Comparison of ENCODE assay signal across 14 cellular contexts in the genomic region with DNA sequence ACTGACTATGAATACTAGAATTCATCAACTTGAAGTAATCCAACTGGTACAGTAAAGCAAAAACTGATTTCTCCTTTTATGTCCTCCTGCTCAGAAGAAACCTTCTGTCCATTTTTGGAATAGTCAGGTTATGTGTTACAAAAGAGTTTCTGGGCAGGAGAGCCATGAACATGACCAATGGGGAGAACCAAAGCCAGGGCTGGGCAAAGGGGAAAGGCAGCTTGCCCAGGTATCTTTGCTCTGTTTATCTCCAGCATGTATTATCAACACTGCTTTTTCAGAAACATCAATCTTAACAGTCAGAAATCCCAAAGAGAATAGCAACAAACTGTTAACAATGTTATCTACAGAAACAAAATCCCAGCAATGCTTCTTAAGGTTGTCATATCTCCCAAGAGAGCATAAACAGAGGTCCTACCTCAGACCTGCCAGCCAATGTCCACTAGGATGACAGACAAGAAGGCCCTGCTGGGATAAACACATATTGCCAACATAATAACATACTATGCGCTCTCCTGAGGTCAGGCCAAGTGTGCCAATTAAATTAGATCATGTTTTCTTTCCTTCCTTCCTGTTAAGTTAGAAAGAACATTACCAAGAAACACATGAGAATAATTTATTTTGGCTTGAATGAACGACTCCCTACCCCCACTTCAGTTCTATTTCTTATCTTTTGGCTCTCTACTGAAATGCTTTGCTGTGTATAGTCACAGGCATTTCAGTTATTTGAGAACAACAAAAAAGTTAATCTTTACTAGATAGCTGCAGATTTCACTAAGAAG. TPM values are rescaled to one million over a fixed set of nuclear protein-coding genes. Genes with fewer than 3 reads are reported as not detected.
DNase-seq lines count a peak whose midpoint lies in the region; ATAC-seq and TF ChIP-seq lines count a peak whose summit lies in the region.
"Had no signal": no experiment of that assay in that cellular context is flagged by ENCODE, and none has a peak within 500 bp of the region (broad histone marks: within the 10 kb centered on the region; RNA-seq: fewer than 3 reads in every experiment).

No MANE protein-coding gene starts in this region.

- peak; percentile 62 for DNase-seq in brain microvascular endothelial cell
- DNase-seq in iris pigment epithelial cell (ENCODE audit: low read depth) = peak; percentile 73
- no peak for DNase-seq in activated CD8-positive, alpha-beta memory T cell treated with anti-CD3 and anti-CD28 coated beads, Interleukin-2, amount 50 U/mL, for 48 hours
- DNase-seq: activated T-cell treated with anti-CD3 and anti-CD28 coated beads, Interleukin-2, amount 50 U/mL, for 48 hours; foreskin fibroblast; HCEC 1CT; stimulated activated CD8-positive, alpha-beta memory T cell treated with anti-CD3 and anti-CD28 coated beads, Interleukin-4, amount 100 ng/mL, for 48 hours had no signal

- H3K4me3 ChIP-seq in HUES48 (ENCODE audit: low read depth, low read length) (no peak overlapping the region), brain microvascular endothelial cell (ENCODE audit: low read depth, low read length) (no peak overlapping the region), skeletal muscle tissue (ENCODE audit: low read length in 3 of 3) (no peak overlapping the region)

- no peak for TF ChIP-seq CTCF in brain microvascular endothelial cell (IDR thresholded peaks at IDR 0.05; ENCODE audit: low read depth, low read length, missing control alignments)

- H3K27ac ChIP-seq in HUES48 (ENCODE audit: low read depth, low read length) = peak overlapping the region; percentile 56
- peak overlapping the region; percentile 45 for H3K27ac ChIP-seq in brain microvascular endothelial cell
- peak overlapping the region; percentile 11 for H3K27ac ChIP-seq in skeletal muscle tissue (ENCODE audit: low read depth, low read length)

- H3K27me3 ChIP-seq in HUES48 (ENCODE audit: control insufficient read depth, insufficient read depth, low read length) = no peaks in the 10 kb centered on the region
- H3K27me3 ChIP-seq in brain microvascular endothelial cell (replicated peaks) = no peaks in the 10 kb centered on the region
- H3K27me3 ChIP-seq in skeletal muscle tissue (ENCODE audit: control insufficient read depth in 3 of 3, insufficient read depth in 3 of 3, low read length in 3 of 3) = no peaks in the 10 kb centered on the region

- H3K4me1 ChIP-seq in HUES48 (ENCODE audit: control insufficient read depth, insufficient read depth, low read length) (no peaks in the 10 kb centered on the region), skeletal muscle tissue (ENCODE audit: control insufficient read depth in 3 of 3, insufficient read depth in 3 of 3, low read length in 3 of 3) (peaks cover 0 to 8% (median 0%) of the 10 kb centered on the region in 3 donors)

- in situ Hi-C loops in brain microvascular endothelial cell (cut with HindIII; ENCODE audit: low pct_ligation_motif_present, low sequenced_read_pairs) = no loop called here

- no peaks in the 10 kb centered on the region for H3K9me3 ChIP-seq in HUES48 (ENCODE audit: control insufficient read depth, insufficient read depth, low read length)
- no peaks in the 10 kb centered on the region for H3K9me3 ChIP-seq in skeletal muscle tissue (ENCODE audit: control insufficient read depth in 3 of 3, low read length in 3 of 3)

- peaks cover 90% of the 10 kb centered on the region for H3K36me3 ChIP-seq in HUES48 (ENCODE audit: control insufficient read depth, insufficient read depth, low read length)
- H3K36me3 ChIP-seq in brain microvascular endothelial cell (replicated peaks) = peaks cover 13% of the 10 kb centered on the region
- H3K36me3 ChIP-seq in skeletal muscle tissue (ENCODE audit: control insufficient read depth in 3 of 3, insufficient read depth in 3 of 3, low read length in 3 of 3) = peaks cover 9 to 27% (median 22%) of the 10 kb centered on the region in 3 donors

- H3K9ac ChIP-seq in HUES48 (ENCODE audit: low read depth, low read length) (no peak overlapping the region), skeletal muscle tissue (ENCODE audit: low read depth in 1 of 3, low read length in 3 of 3) (no peak overlapping the region)

- ATAC-seq in HG03442 (IDR thresholded peaks at IDR 0.05; ENCODE audit: unreplicated experiment) = no peak
- no peak for ATAC-seq in HG02973 (IDR thresholded peaks at IDR 0.05; ENCODE audit: unreplicated experiment)
- ATAC-seq in HG03354 (IDR thresholded peaks at IDR 0.05; ENCODE audit: poor library complexity, severe bottlenecking, unreplicated experiment) = no peak

RNA-seq across cellular contexts. Expression of a gene that starts 28.0 kb away (rescaled TPM):
- 37.1 TPM for total RNA-seq in skeletal muscle tissue

RNA-seq across cellular contexts. Expression of a gene that starts 28.2 kb away (rescaled TPM):
- total RNA-seq in skeletal muscle tissue = 1.6 TPM
- total RNA-seq: LHCN-M2, RPMI7951 had no signal
